ENCODE assay signal across 8 cellular contexts in the genomic region with DNA sequence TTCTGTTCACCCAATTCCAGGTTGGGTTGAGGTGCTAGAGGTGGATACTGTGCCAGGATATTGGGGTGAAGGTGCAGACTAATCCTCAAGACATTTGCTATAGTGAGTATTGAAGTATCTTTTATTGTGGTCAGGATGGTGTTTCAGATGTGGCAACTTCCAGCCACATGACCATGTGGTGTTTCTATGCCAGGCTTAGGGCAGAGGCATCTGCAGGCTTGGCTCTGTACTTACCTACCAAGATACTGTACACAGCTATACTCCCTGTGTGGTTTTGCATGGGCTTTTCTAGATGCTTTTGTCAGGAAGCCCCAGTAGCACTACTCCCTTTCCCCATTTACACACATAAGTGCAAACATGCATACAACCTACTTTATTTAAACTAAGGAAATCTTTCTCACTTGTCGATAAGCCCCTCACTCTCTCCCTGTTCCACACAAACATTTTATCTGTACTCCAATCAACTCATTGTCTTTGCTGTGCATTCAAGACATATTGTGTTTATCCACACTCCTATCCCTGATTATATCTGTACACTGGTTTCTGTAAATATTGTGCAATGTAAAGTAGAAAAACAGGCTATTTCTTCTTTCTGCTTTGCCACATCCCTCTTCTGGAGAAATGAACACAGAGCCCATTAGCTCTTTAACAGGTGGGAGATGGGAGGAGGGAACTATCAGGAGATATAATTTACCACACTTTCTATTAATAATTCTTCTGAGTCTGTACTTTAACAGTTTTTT. TPM values are rescaled to one million over a fixed set of nuclear protein-coding genes. Genes with fewer than 3 reads are reported as not detected.
A peak's percentile ranks its signal among the peaks of the same experiment; 100 is the strongest.
DNase-seq lines count a peak whose midpoint lies in the region; ATAC-seq, FAIRE-seq and TF ChIP-seq lines count a peak whose summit lies in the region.

No MANE protein-coding gene starts in this region.

- TF ChIP-seq CTCF in lower lobe of right lung (IDR thresholded peaks at IDR 0.05) (no peak), thyroid gland (IDR thresholded peaks at IDR 0.05) (no peak)

- TF ChIP-seq POLR2A in thyroid gland (IDR thresholded peaks at IDR 0.05), result no peak

- H3K4me1 ChIP-seq in lower lobe of right lung (peaks cover 19% of the 10 kb centered on the region), thyroid gland (no peaks in the 10 kb centered on the region)

- no peak for FAIRE-seq in urothelium cell line (lab: Jason Lieb, UNC)

- H3K4me3 ChIP-seq in lower lobe of right lung (no peak overlapping the region), thyroid gland (replicated peaks in 1 of 3) (no peak overlapping the region)

- no peaks in the 10 kb centered on the region for H3K27me3 ChIP-seq in lower lobe of right lung (ENCODE audit: low read depth)
- H3K27me3 ChIP-seq in thyroid gland, result no peaks in the 10 kb centered on the region

- peak; percentile 76 for ATAC-seq in HG03432 (IDR thresholded peaks at IDR 0.05; ENCODE audit: unreplicated experiment)
- peak; percentile 79 to 89 for ATAC-seq in lower lobe of right lung

- WGBS in thyroid gland, 2 donors, result 81% methylated on average over 1 of the region's 1 CpG

- intact Hi-C loops in lower lobe of right lung (cut with DNase I), result no loop called here
- intact Hi-C loops in thyroid gland (cut with DNase I), result no loop called here

- H3K27ac ChIP-seq in lower lobe of right lung (no peak overlapping the region), thyroid gland (no peak overlapping the region)

- H3K36me3 ChIP-seq in lower lobe of right lung, result peaks cover 10% of the 10 kb centered on the region
- H3K36me3 ChIP-seq in thyroid gland, result no peaks in the 10 kb centered on the region

- H3K9me3 ChIP-seq in lower lobe of right lung, result no peaks in the 10 kb centered on the region
- no peaks in the 10 kb centered on the region for H3K9me3 ChIP-seq in thyroid gland

- peak; percentile 20 for DNase-seq in stimulated activated CD8-positive, alpha-beta memory T cell treated with anti-CD3 and anti-CD28 coated beads, Interleukin-12 subunit alpha, Interleukin-12 subunit beta, amount 100 ng/mL, for 1 hour (ENCODE audit: low read depth)
- no peak for DNase-seq in stimulated activated CD8-positive, alpha-beta memory T cell treated with anti-CD3 and anti-CD28 coated beads, Interleukin-4, amount 100 ng/mL, for 48 hours
- DNase-seq in UCSD-AML1 (lab: John Stamatoyannopoulos, UW; ENCODE audit: unreplicated experiment) (peak; percentile 13), lower lobe of right lung (no peak), hepatic stellate cell (ENCODE audit: low spot score) (no peak), thyroid gland (no peak), urothelium cell line (ENCODE audit: low spot score) (no peak)

RNA-seq across cellular contexts. Expression of gene ARL6IP6, which starts 12.3 kb away (rescaled TPM):
- total RNA-seq in lower lobe of right lung (19.2 TPM), thyroid gland (10 to 100 TPM; 12.4 to 19.9 (median 14.0) TPM)

RNA-seq across cellular contexts. Expression of gene PRPF40A, which starts 13.5 kb away (rescaled TPM):
- total RNA-seq in lower lobe of right lung (84.8 TPM), thyroid gland (100 to 1,000 TPM in 2 of 4 donors, 10 to 100 TPM in 2; 86.8 to 147 (median 102) TPM)

Comparison
In these comparisons a context has a peak if more than half of its experiments do, and no peak if none do; other contexts are left out.
1. DNase-seq: peak in stimulated activated CD8-positive, alpha-beta memory T cell treated with anti-CD3 and anti-CD28 coated beads, Interleukin-12 subunit alpha, Interleukin-12 subunit beta, amount 100 ng/mL, for 1 hour (single experiment) and UCSD-AML1 (single experiment); none in stimulated activated CD8-positive, alpha-beta memory T cell treated with anti-CD3 and anti-CD28 coated beads, Interleukin-4, amount 100 ng/mL, for 48 hours (single experiment), lower lobe of right lung (single experiment), hepatic stellate cell (single experiment), thyroid gland (0 of 2) and urothelium cell line (single experiment).